In the genomic region with DNA sequence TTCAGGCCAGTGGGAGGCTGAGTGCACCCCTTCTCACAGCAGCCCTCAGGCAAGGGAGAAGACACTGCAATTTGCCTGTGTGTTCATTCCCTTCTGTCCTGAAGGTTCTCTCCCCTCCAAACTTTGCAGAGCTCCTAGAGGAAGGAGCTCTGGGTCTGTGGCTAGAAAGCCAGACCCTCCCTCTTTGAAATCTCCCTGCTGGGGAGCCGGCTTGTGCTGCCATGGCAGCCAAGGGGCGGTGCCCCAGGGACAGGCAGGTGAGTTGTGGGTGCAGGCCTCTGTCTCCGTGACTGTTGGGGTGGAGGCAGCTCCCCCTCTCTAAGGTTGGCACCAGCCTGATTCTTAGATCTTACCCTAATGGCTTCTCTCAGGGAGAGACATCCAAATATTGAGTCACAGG, we compare ENCODE assay signal across 19 cellular contexts. TPM values are rescaled to one million over a fixed set of nuclear protein-coding genes. Genes with fewer than 3 reads are reported as not detected.
DNase-seq lines count a peak whose midpoint lies in the region; ATAC-seq and TF ChIP-seq lines count a peak whose summit lies in the region.
"Had no signal": no experiment of that assay in that cellular context is flagged by ENCODE, and none has a peak within 500 bp of the region (broad histone marks: within the 10 kb centered on the region; RNA-seq: fewer than 3 reads in every experiment).

No MANE protein-coding gene starts in this region.

- H3K4me3 Mint-ChIP-seq in activated naive CD4-positive, alpha-beta T cell treated with anti-CD3 and anti-CD28 coated beads for 36 hours = no peak overlapping the region
- no peak overlapping the region for H3K4me3 Mint-ChIP-seq in endodermal cell

- H3K9me3 Mint-ChIP-seq in activated naive CD4-positive, alpha-beta T cell treated with anti-CD3 and anti-CD28 coated beads, Interleukin-2, amount 50 U/mL, for 72 hours = no peaks in the 10 kb centered on the region
- no peaks in the 10 kb centered on the region for H3K9me3 Mint-ChIP-seq in activated naive CD4-positive, alpha-beta T cell treated with anti-CD3 and anti-CD28 coated beads for 36 hours
- no peaks in the 10 kb centered on the region for H3K9me3 Mint-ChIP-seq in endodermal cell
- H3K9me3 Mint-ChIP-seq: CD4-positive, CD25-positive, alpha-beta regulatory T cell had no signal

- peak overlapping the region; percentile 24 to 81 for H3K27ac Mint-ChIP-seq in activated naive CD4-positive, alpha-beta T cell treated with anti-CD3 and anti-CD28 coated beads, Interleukin-2, amount 50 U/mL, for 72 hours
- no peak overlapping the region for H3K27ac Mint-ChIP-seq in activated naive CD4-positive, alpha-beta T cell treated with anti-CD3 and anti-CD28 coated beads for 36 hours
- no peak overlapping the region for H3K27ac Mint-ChIP-seq in endodermal cell

- H3K4me3 ChIP-seq in SK-N-MC (no peak overlapping the region), endodermal cell (ENCODE audit: low read length) (no peak overlapping the region), prostate gland (no peak overlapping the region)
- H3K4me3 ChIP-seq: PC-9 had no signal

- H3K4me1 ChIP-seq in endodermal cell (ENCODE audit: control insufficient read depth, insufficient read depth, low read length) (no peaks in the 10 kb centered on the region), prostate gland (replicated peaks) (no peaks in the 10 kb centered on the region)
- H3K4me1 ChIP-seq: BE2C had no signal

- H3K9me3 ChIP-seq in SK-N-MC (ENCODE audit: low read depth, low read length) (no peaks in the 10 kb centered on the region), endodermal cell (ENCODE audit: control insufficient read depth, low read length) (no peaks in the 10 kb centered on the region), prostate gland (no peaks in the 10 kb centered on the region)
- H3K9me3 ChIP-seq: BE2C had no signal

- intact Hi-C loops in activated naive CD4-positive, alpha-beta T cell treated with anti-CD3 and anti-CD28 coated beads for 36 hours (cut with micrococcal nuclease) = no loop called here
- intact Hi-C loops in prostate gland (cut with DNase I) = no loop called here

- H3K27me3 Mint-ChIP-seq in activated naive CD4-positive, alpha-beta T cell treated with anti-CD3 and anti-CD28 coated beads for 36 hours (ENCODE audit: low read depth) = no peaks in the 10 kb centered on the region
- peaks cover 5% of the 10 kb centered on the region for H3K27me3 Mint-ChIP-seq in endodermal cell (ENCODE audit: insufficient read depth)
- H3K27me3 Mint-ChIP-seq: CD4-positive, CD25-positive, alpha-beta regulatory T cell had no signal

- H3K4me1 Mint-ChIP-seq in activated naive CD4-positive, alpha-beta T cell treated with anti-CD3 and anti-CD28 coated beads for 36 hours (ENCODE audit: low read depth) = peaks cover 9% of the 10 kb centered on the region
- H3K4me1 Mint-ChIP-seq in endodermal cell = no peaks in the 10 kb centered on the region

- 0 out of 2 replicates have a peak overlapping the region, but pooled peaks have one; percentile 13 for H3K27ac ChIP-seq in SK-N-MC
- H3K27ac ChIP-seq in endodermal cell (ENCODE audit: low read depth, low read length) = no peak overlapping the region
- H3K27ac ChIP-seq in prostate gland = no peak overlapping the region
- H3K27ac ChIP-seq: PC-9 had no signal

- CTCF ChIA-PET in activated naive CD4-positive, alpha-beta T cell treated with anti-CD3 and anti-CD28 coated beads for 36 hours (lab: Charles Lee) = no interaction called here

- H3K27me3 ChIP-seq in endodermal cell (ENCODE audit: control insufficient read depth, insufficient read depth, low read length, poor library complexity, severe bottlenecking) (no peaks in the 10 kb centered on the region), prostate gland (replicated peaks; ENCODE audit: insufficient read depth) (no peaks in the 10 kb centered on the region)
- H3K27me3 ChIP-seq: BE2C had no signal

- H3K36me3 Mint-ChIP-seq in activated naive CD4-positive, alpha-beta T cell treated with anti-CD3 and anti-CD28 coated beads, Interleukin-2, amount 50 U/mL, for 72 hours = peaks cover 8 to 11% of the 10 kb centered on the region in 2 donors
- H3K36me3 Mint-ChIP-seq in activated naive CD4-positive, alpha-beta T cell treated with anti-CD3 and anti-CD28 coated beads for 36 hours (ENCODE audit: low read depth) = peaks cover 13% of the 10 kb centered on the region
- H3K36me3 Mint-ChIP-seq in endodermal cell (ENCODE audit: low read depth) = no peaks in the 10 kb centered on the region

- no peak for TF ChIP-seq POLR2A in prostate gland (IDR thresholded peaks at IDR 0.05)

- H3K9ac ChIP-seq in SK-N-MC (ENCODE audit: insufficient read length) (no peak overlapping the region), endodermal cell (ENCODE audit: extremely low read depth, low read length, poor library complexity, severe bottlenecking) (no peak overlapping the region)

- WGBS in endodermal cell (ENCODE audit: insufficient coverage in 1 of 2, insufficient read length in 1 of 2), 2 experiments = 62% methylated on average over 3 of the region's 3 CpGs; no CpG with 5 or more reads in 1 of the 2 experiments
- 36% methylated on average over 3 of the region's 3 CpGs for WGBS in prostate gland

- H3K36me3 ChIP-seq in SK-N-MC (ENCODE audit: insufficient read depth, low read length) (peaks cover 5% of the 10 kb centered on the region), endodermal cell (ENCODE audit: control insufficient read depth, insufficient read depth, low read length) (no peaks in the 10 kb centered on the region), prostate gland (no peaks in the 10 kb centered on the region)
- H3K36me3 ChIP-seq: BE2C had no signal

- no peak for DNase-seq in activated naive CD4-positive, alpha-beta T cell treated with anti-CD3 and anti-CD28 coated beads, Interleukin-2, amount 50 U/mL, for 72 hours (ENCODE audit: low spot score in 2 of 2)
- DNase-seq in activated naive CD4-positive, alpha-beta T cell treated with anti-CD3 and anti-CD28 coated beads for 36 hours = no peak
- DNase-seq in SK-N-MC (ENCODE audit: low read depth, low spot score) = no peak
- peak; percentile 52 for DNase-seq in endodermal cell
- no peak for DNase-seq in prostate gland (ENCODE audit: low spot score)
- no peak for DNase-seq in ureter (ENCODE audit: low spot score)
- DNase-seq in NCI-H2107 (lab: John Stamatoyannopoulos, UW) = no peak
- DNase-seq: BE2C; CD4-positive, CD25-positive, alpha-beta regulatory T cell; COR-L47; DMS 273 treated with DMSO at 0.1 percent for 48 hours; GF-D8; GOT3; NCI-H1417; NCI-H187; NCI-H226; NCI-H524 treated with DMSO at 0.1 percent for 48 hours; PC-9 had no signal

- ATAC-seq in activated naive CD4-positive, alpha-beta T cell treated with anti-CD3 and anti-CD28 coated beads, Interleukin-2, amount 50 U/mL, for 72 hours = no peak
- ATAC-seq in GM21717 (IDR thresholded peaks at IDR 0.05; ENCODE audit: unreplicated experiment) = no peak

- no peak for TF ChIP-seq CTCF in endodermal cell (conservative IDR thresholded peaks at IDR 0.05)
- TF ChIP-seq CTCF in prostate gland (IDR thresholded peaks at IDR 0.05) = no peak

RNA-seq across cellular contexts. Expression of gene OLFML2B, which starts 53.0 kb away (rescaled TPM):
- under 1 TPM; 0.14 to 0.18 TPM for total RNA-seq in activated naive CD4-positive, alpha-beta T cell treated with anti-CD3 and anti-CD28 coated beads, Interleukin-2, amount 50 U/mL, for 72 hours
- 1 to 10 TPM; 1.7 to 2.3 TPM for total RNA-seq in activated naive CD4-positive, alpha-beta T cell treated with anti-CD3 and anti-CD28 coated beads for 36 hours
- total RNA-seq in endodermal cell = under 1 TPM; 0.75 to 1.00 TPM
- 5.8 TPM for polyA plus RNA-seq in endodermal cell (2013, experiment 1 of 2)
- polyA plus RNA-seq in endodermal cell (2013, experiment 2 of 2) = 5.5 TPM
- 10 to 100 TPM in 1 of 2 donors, 1 to 10 TPM in 1; 3.2 to 29.7 TPM for total RNA-seq in prostate gland
- total RNA-seq in ureter = 3.4 TPM
- total RNA-seq: CD4-positive, CD25-positive, alpha-beta regulatory T cell; PC-9 had no signal

Comparison
In these comparisons a context has a peak if more than half of its experiments do, and no peak if none do; other contexts are left out.
1. H3K27ac Mint-ChIP-seq: peak in activated naive CD4-positive, alpha-beta T cell treated with anti-CD3 and anti-CD28 coated beads, Interleukin-2, amount 50 U/mL, for 72 hours (2 of 2); none in activated naive CD4-positive, alpha-beta T cell treated with anti-CD3 and anti-CD28 coated beads for 36 hours (single experiment) and endodermal cell (single experiment).